1 cellular context compared by ENCODE assay signal in the genomic region with DNA sequence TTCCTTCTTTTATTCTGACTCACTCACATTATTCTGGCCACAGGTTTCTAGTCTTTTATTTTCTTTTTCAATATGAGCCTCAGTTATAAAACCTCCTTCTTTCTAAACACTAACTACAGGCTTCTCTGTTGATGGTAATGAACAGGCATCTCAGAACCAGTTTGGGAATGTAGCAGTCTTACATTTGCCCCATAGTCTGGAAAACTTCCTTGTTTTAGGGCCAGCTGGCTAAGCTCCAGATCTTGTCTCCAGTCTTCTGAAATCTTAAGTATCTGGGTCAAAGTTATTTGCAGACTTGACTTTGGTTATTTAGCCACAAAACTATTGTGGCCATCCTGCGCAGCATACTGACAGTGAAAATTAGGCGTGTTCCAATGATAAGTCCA.
TF ChIP-seq lines count a peak whose summit lies in the region.

No MANE protein-coding gene starts in this region.

TF ChIP-seq in GM23338, 12 proteins besides CTCF, POLR2A, EP300 and RAD21 (continued from another document):
- TF ChIP-seq, protein P1, sequence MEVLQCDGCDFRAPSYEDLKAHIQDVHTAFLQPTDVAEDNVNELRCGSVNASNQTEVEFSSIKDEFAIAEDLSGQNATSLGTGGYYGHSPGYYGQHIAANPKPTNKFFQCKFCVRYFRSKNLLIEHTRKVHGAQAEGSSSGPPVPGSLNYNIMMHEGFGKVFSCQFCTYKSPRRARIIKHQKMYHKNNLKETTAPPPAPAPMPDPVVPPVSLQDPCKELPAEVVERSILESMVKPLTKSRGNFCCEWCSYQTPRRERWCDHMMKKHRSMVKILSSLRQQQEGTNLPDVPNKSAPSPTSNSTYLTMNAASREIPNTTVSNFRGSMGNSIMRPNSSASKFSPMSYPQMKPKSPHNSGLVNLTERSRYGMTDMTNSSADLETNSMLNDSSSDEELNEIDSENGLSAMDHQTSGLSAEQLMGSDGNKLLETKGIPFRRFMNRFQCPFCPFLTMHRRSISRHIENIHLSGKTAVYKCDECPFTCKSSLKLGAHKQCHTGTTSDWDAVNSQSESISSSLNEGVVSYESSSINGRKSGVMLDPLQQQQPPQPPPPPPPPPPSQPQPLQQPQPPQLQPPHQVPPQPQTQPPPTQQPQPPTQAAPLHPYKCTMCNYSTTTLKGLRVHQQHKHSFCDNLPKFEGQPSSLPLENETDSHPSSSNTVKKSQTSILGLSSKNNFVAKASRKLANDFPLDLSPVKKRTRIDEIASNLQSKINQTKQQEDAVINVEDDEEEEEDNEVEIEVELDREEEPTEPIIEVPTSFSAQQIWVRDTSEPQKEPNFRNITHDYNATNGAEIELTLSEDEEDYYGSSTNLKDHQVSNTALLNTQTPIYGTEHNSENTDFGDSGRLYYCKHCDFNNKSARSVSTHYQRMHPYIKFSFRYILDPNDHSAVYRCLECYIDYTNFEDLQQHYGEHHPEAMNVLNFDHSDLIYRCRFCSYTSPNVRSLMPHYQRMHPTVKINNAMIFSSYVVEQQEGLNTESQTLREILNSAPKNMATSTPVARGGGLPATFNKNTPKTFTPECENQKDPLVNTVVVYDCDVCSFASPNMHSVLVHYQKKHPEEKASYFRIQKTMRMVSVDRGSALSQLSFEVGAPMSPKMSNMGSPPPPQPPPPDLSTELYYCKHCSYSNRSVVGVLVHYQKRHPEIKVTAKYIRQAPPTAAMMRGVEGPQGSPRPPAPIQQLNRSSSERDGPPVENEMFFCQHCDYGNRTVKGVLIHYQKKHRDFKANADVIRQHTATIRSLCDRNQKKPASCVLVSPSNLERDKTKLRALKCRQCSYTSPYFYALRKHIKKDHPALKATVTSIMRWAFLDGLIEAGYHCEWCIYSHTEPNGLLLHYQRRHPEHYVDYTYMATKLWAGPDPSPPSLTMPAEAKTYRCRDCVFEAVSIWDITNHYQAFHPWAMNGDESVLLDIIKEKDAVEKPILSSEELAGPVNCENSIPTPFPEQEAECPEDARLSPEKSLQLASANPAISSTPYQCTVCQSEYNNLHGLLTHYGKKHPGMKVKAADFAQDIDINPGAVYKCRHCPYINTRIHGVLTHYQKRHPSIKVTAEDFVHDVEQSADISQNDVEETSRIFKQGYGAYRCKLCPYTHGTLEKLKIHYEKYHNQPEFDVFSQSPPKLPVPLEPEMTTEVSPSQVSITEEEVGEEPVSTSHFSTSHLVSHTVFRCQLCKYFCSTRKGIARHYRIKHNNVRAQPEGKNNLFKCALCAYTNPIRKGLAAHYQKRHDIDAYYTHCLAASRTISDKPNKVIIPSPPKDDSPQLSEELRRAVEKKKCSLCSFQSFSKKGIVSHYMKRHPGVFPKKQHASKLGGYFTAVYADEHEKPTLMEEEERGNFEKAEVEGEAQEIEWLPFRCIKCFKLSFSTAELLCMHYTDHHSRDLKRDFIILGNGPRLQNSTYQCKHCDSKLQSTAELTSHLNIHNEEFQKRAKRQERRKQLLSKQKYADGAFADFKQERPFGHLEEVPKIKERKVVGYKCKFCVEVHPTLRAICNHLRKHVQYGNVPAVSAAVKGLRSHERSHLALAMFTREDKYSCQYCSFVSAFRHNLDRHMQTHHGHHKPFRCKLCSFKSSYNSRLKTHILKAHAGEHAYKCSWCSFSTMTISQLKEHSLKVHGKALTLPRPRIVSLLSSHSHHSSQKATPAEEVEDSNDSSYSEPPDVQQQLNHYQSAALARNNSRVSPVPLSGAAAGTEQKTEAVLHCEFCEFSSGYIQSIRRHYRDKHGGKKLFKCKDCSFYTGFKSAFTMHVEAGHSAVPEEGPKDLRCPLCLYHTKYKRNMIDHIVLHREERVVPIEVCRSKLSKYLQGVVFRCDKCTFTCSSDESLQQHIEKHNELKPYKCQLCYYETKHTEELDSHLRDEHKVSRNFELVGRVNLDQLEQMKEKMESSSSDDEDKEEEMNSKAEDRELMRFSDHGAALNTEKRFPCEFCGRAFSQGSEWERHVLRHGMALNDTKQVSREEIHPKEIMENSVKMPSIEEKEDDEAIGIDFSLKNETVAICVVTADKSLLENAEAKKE (CRISPR knock-in tag; IDR thresholded peaks at IDR 0.05), result no peak
- TF ChIP-seq EZH2 (IDR thresholded peaks at IDR 0.05; ENCODE audit: low read depth, unreplicated experiment), result no peak
- no peak for TF ChIP-seq ZNF331 (CRISPR knock-in tag; IDR thresholded peaks at IDR 0.05; ENCODE audit: low read depth)
- TF ChIP-seq CREB1 (CRISPR knock-in tag; IDR thresholded peaks at IDR 0.05; ENCODE audit: low read depth), result no peak
